In the genomic region with DNA sequence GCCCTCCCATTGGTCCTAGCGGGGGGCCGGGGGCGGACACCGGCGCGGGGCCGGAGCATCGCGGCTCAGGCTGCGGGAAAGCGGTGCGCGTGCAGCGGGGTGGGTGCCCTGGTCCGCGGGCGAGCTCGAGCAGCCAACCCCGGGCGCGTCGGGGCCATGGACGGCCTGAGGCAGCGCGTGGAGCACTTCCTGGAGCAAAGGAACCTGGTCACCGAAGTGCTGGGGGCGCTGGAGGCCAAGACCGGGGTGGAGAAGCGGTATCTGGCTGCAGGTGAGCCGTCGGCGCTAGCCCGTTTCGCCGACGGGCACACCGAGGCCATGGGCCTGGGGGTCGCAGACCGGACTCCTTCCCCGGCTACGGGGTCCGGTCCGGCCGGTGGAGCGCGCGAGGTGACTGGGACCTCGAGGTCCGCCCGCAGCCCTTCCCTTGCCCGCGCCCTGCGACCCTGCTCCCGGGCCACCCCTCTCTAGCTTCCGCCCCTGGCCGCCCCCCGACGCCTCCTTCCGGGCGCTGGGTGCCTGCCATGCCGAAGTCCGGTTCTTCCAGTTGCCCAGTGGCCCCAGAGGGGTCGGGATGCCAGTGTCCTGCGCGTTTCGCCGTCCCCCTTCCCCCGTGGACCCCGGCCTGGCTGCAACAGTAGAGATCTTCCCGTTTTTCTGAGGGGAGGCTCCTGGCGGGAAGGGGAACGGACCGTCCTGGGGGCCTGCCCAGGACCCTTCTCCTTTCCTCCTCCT, we compare ENCODE assay signal across 8 cellular contexts. TPM values are rescaled to one million over a fixed set of nuclear protein-coding genes. Genes with fewer than 3 reads are reported as not detected.
DNase-seq lines count a peak whose midpoint lies in the region; ATAC-seq and TF ChIP-seq lines count a peak whose summit lies in the region.

TSS of gene REEP6 (plus strand) at position 68 of the 735 bp plus-strand sequence. CDS start at position 157, 89 bp downstream.

- intact Hi-C loops in heart right ventricle (cut with DNase I) (loop anchor here in 1 of 10 donors (2.0 kb wide), 1 partner anchor 16 kb away; no protein-coding TSS in a partner anchor), left ventricle myocardium superior (cut with micrococcal nuclease) (no loop called here), aorta (cut with DNase I) (loop anchor here in 1 of 2 donors (2.0 kb wide), 1 partner anchor 52 kb away; the partner anchor contains the start of gene RPS15)

- peaks cover 12% of the 10 kb centered on the region for H3K4me1 Mint-ChIP-seq in mesothelial cell of epicardium

- 4 to 5% methylated on average over 70 to 73 of the region's 73 CpGs for WGBS in heart right ventricle, 2 donors
- 2 to 5% methylated on average over 19 to 73 of the region's 73 CpGs for WGBS in aorta, 2 donors

- peaks cover 3 to 30% (median 14%) of the 10 kb centered on the region in 9 donors for H3K4me1 ChIP-seq in heart right ventricle
- H3K4me1 ChIP-seq in aorta (ENCODE audit: control insufficient read depth in 1 of 2, insufficient read depth in 2 of 2, low read length in 2 of 2), result no peaks in the 10 kb centered on the region

- H3K27ac ChIP-seq in heart right ventricle, result peak within 1 kb of the TSS in 9 of 10 donors; percentile 47 to 75 (median 70)
- H3K27ac ChIP-seq in brain microvascular endothelial cell, result no peak within 1 kb of the TSS
- H3K27ac ChIP-seq in aorta (ENCODE audit: low read depth in 1 of 2, low read length in 2 of 2), result no peak within 1 kb of the TSS

- no peaks in the 10 kb centered on the region for H3K9me3 ChIP-seq in heart right ventricle
- no peaks in the 10 kb centered on the region for H3K9me3 ChIP-seq in aorta (ENCODE audit: control insufficient read depth, low read length)

- H3K4me3 ChIP-seq in heart right ventricle, result peak within 1 kb of the TSS; percentile 13 to 78 (median 62)
- H3K4me3 ChIP-seq in brain microvascular endothelial cell (ENCODE audit: low read depth, low read length), result peak within 1 kb of the TSS; percentile 60
- H3K4me3 ChIP-seq in aorta (ENCODE audit: low read length in 2 of 2), result peak within 1 kb of the TSS; percentile 18 to 54

- ATAC-seq in heart right ventricle (no peak), left ventricle myocardium superior (no peak), aorta (ENCODE audit: low FRiP score) (no peak)

- TF ChIP-seq CTCF in heart right ventricle (IDR thresholded peaks at IDR 0.05), result no peak
- no peak for TF ChIP-seq CTCF in brain microvascular endothelial cell (IDR thresholded peaks at IDR 0.05; ENCODE audit: low read depth, low read length, missing control alignments)
- no peak for TF ChIP-seq CTCF in mesothelial cell of epicardium (IDR thresholded peaks at IDR 0.05; ENCODE audit: unreplicated experiment)

- H3K36me3 ChIP-seq in heart right ventricle (no peaks in the 10 kb centered on the region), brain microvascular endothelial cell (replicated peaks) (no peaks in the 10 kb centered on the region), aorta (ENCODE audit: control insufficient read depth in 1 of 2, insufficient read depth in 2 of 2, low read length in 1 of 2) (no peaks in the 10 kb centered on the region)

- H3K36me3 Mint-ChIP-seq in mesothelial cell of epicardium, result no peaks in the 10 kb centered on the region

- in situ Hi-C loops in brain microvascular endothelial cell (cut with HindIII; ENCODE audit: low pct_ligation_motif_present, low sequenced_read_pairs), result no loop called here

- H3K4me3 Mint-ChIP-seq in mesothelial cell of epicardium, result peak within 1 kb of the TSS; percentile 83

- peaks cover 26% of the 10 kb centered on the region for H3K27me3 Mint-ChIP-seq in mesothelial cell of epicardium (ENCODE audit: low read depth)

- peak within 1 kb of the TSS; percentile 91 for H3K27ac Mint-ChIP-seq in mesothelial cell of epicardium

- H3K9me3 Mint-ChIP-seq in mesothelial cell of epicardium, result no peaks in the 10 kb centered on the region

- peaks cover 0 to 21% (median 6%) of the 10 kb centered on the region in 7 donors for H3K27me3 ChIP-seq in heart right ventricle
- H3K27me3 ChIP-seq in brain microvascular endothelial cell (replicated peaks), result no peaks in the 10 kb centered on the region
- H3K27me3 ChIP-seq in aorta (ENCODE audit: control insufficient read depth in 1 of 2, insufficient read depth in 2 of 2, low read length in 1 of 2), result no peaks in the 10 kb centered on the region

- DNase-seq in heart right ventricle, result no peak
- no peak for DNase-seq in left ventricle myocardium superior
- no peak for DNase-seq in brain microvascular endothelial cell
- peak in 1 of 2 experiments; percentile 18 for DNase-seq in mesothelial cell of epicardium (ENCODE audit: low spot score in 2 of 2, unreplicated experiment in 2 of 2)
- DNase-seq in aorta, result peak in 1 of 2 donors; percentile 78
- no peak for DNase-seq in KG1 (lab: John Stamatoyannopoulos, UW)
- DNase-seq in NCI-H2081 (lab: John Stamatoyannopoulos, UW), result no peak
- DNase-seq in NCI-H748 treated with DMSO at 0.1 percent for 48 hours (lab: John Stamatoyannopoulos, UW), result no peak

RNA-seq across cellular contexts. Expression of gene REEP6, which starts in this region (rescaled TPM):
- total RNA-seq in heart right ventricle (1 to 10 TPM; 1.8 to 4.6 (median 3.3) TPM), left ventricle myocardium superior (0.72 TPM), mesothelial cell of epicardium (3.6 to 3.9 TPM (median 3.8 TPM) in 3 replicates), aorta (1 to 10 TPM in 1 of 2 donors, under 1 TPM in 1; 0.71 to 1.6 TPM)
- polyA plus RNA-seq in heart right ventricle (1 to 10 TPM; 4.8 to 5.0 TPM), aorta (10 to 100 TPM in 1 of 2 donors, 1 to 10 TPM in 1; 2.2 to 16.5 TPM)

Comparison
In these comparisons a context has a peak if more than half of its experiments do, and no peak if none do; other contexts are left out.
1. H3K27ac ChIP-seq: peak in heart right ventricle (9 of 10); none in brain microvascular endothelial cell (single experiment) and aorta (0 of 2).
2. Peak in every context shown above with its lines, with median percentiles within 50 percentile points of each other: H3K4me3 ChIP-seq.